16 cellular contexts compared by ENCODE assay signal in the genomic region with DNA sequence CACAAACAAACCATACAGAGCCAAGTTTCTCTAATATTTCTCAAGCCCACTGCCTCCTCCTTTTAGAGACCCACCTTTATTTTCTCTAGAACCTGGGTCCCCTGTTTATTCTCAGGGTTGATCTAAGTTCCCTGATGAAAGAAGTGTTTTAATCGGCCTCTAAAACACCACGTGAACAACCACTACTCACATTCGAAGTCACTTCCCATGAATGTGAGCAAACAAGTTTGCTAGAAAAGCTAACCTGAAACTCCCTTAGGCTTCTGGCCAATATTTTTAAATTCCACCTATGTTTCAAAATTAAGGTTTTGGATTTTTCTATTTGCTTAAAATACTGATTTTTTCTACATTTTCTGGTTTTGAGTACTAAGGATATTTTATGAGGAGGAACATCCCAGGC.
DNase-seq lines count a peak whose midpoint lies in the region; ATAC-seq, FAIRE-seq and TF ChIP-seq lines count a peak whose summit lies in the region.
"Had no signal": no experiment of that assay in that cellular context is flagged by ENCODE, and none has a peak within 500 bp of the region (broad histone marks: within the 10 kb centered on the region; RNA-seq: fewer than 3 reads in every experiment).

No MANE protein-coding gene starts in this region.

- H3K4ac ChIP-seq in IMR-90 (ENCODE audit: low read depth, low read length) (peak overlapping the region; percentile 26; the same call in 1 of the 2 replicates), trophoblast cell (ENCODE audit: low read depth, low read length) (no peak overlapping the region)

- in situ Hi-C loops in IMR-90 (cut with MboI; ENCODE audit: low sequenced_read_pairs) = loop anchor here (10.0 kb wide), 1 partner anchor 489 kb away; no protein-coding TSS in a partner anchor

- H4K91ac ChIP-seq in IMR-90 (ENCODE audit: insufficient read depth, low read depth, low read length) = peak overlapping the region; percentile 6; the same call in 1 of the 2 replicates
- no peak overlapping the region for H4K91ac ChIP-seq in trophoblast cell (ENCODE audit: low read depth, low read length)

- WGBS in IMR-90 (ENCODE audit: extremely low coverage in 2 of 2, insufficient read length in 1 of 2), 2 experiments = no CpG with 5 or more reads among the region's 3 CpGs
- no CpG with 5 or more reads among the region's 3 CpGs for WGBS in trophoblast cell (ENCODE audit: extremely low coverage, insufficient coverage, insufficient read length)
- 85 to 87% (median 85%) methylated on average over 3 of the region's 3 CpGs for WGBS in small intestine, 3 donors

- no peak for TF ChIP-seq POLR2A in IMR-90 (IDR thresholded peaks at IDR 0.05; ENCODE audit: low read depth, low read length)

- no peak overlapping the region for H2BK5ac ChIP-seq in IMR-90 (ENCODE audit: low read depth, low read length, poor library complexity, severe bottlenecking)
- H2BK5ac ChIP-seq in trophoblast cell (ENCODE audit: low read depth, low read length, poor library complexity) = no peak overlapping the region

- no TSS peak for BruUV-seq in IMR-90 (replicated peaks; lab: Mats Ljungman, UMichigan)

- H3K36me3 ChIP-seq in IMR-90 (ENCODE audit: control insufficient read depth, insufficient read depth, low read length) (no peaks in the 10 kb centered on the region; the same call in 1 of the 2 replicates), trophoblast cell (ENCODE audit: control insufficient read depth in 1 of 2, insufficient read depth in 2 of 2, low read length in 2 of 2) (no peaks in the 10 kb centered on the region), small intestine (ENCODE audit: control insufficient read depth in 2 of 2, insufficient read depth in 2 of 2, low read length in 2 of 2) (no peaks in the 10 kb centered on the region)

- CTCF ChIA-PET in IMR-90 (lab: Yijun Ruan, JAX) = no interaction called here

- H3K23ac ChIP-seq in IMR-90 (ENCODE audit: low read depth, low read length) (no peak overlapping the region), trophoblast cell (ENCODE audit: low read length) (no peak overlapping the region)

- H3K79me1 ChIP-seq in IMR-90 (ENCODE audit: low read depth in 1 of 2, low read length in 2 of 2) = peaks cover 32 to 72% of the 10 kb centered on the region in 2 experiments
- H3K79me1 ChIP-seq in trophoblast cell (ENCODE audit: low read length) = no peaks in the 10 kb centered on the region

- H2AFZ ChIP-seq in IMR-90 (replicated peaks; ENCODE audit: low read length, poor library complexity) = no peak overlapping the region
- H2AFZ ChIP-seq in trophoblast cell (ENCODE audit: insufficient read depth, low read length, poor library complexity) = no peak overlapping the region

- TF ChIP-seq RAD21 in IMR-90 (IDR thresholded peaks at IDR 0.05; ENCODE audit: low read length) = no peak

- peak overlapping the region; percentile 51; the same call in 1 of the 2 replicates for H3K18ac ChIP-seq in IMR-90 (ENCODE audit: low read depth, low read length)
- no peak overlapping the region for H3K18ac ChIP-seq in trophoblast cell (ENCODE audit: low read length)

- peaks cover 9% of the 10 kb centered on the region for H3K9me1 ChIP-seq in IMR-90 (ENCODE audit: insufficient read depth, low read length)

- TF ChIP-seq CTCF in IMR-90 (conservative IDR thresholded peaks at IDR 0.05; ENCODE audit: low read depth, low read length) (no peak), epithelial cell of esophagus (IDR thresholded peaks at IDR 0.05; ENCODE audit: insufficient read depth, low read depth, low read length, missing control alignments) (no peak)

- FAIRE-seq in small intestine (lab: Jason Lieb, UNC) = no peak
- FAIRE-seq: GM12878, GM18507, HepG2, HTR-8/SVneo had no signal

- H3K4me2 ChIP-seq in IMR-90 (ENCODE audit: low read depth, low read length) (no peak overlapping the region; the same call in 1 of the 2 replicates), trophoblast cell (ENCODE audit: low read length) (no peak overlapping the region)

- ATAC-seq in IMR-90 (ENCODE audit: low read depth) (no peak), GM18867 (IDR thresholded peaks at IDR 0.05; ENCODE audit: unreplicated experiment) (no peak), HG03025 (IDR thresholded peaks at IDR 0.05; ENCODE audit: low FRiP score, unreplicated experiment) (no peak)
- ATAC-seq: CD8-positive, alpha-beta T cell; GM12878; HepG2 had no signal

- H2BK12ac ChIP-seq in trophoblast cell (ENCODE audit: low read length) = no peak overlapping the region

- H3K56ac ChIP-seq in IMR-90 (ENCODE audit: extremely low read depth, insufficient read depth, low read length) = no peak overlapping the region

- H3K4me1 ChIP-seq in IMR-90 (ENCODE audit: control insufficient read depth, insufficient read depth, low read length) (peaks cover 17% of the 10 kb centered on the region), trophoblast cell (ENCODE audit: control insufficient read depth in 1 of 2, insufficient read depth in 2 of 2, low read length in 2 of 2) (peaks cover 0 to 3% of the 10 kb centered on the region in 2 experiments), small intestine (ENCODE audit: control insufficient read depth in 2 of 2, insufficient read depth in 1 of 2, low read depth in 1 of 2, low read length in 1 of 2) (no peaks in the 10 kb centered on the region)

- intact Hi-C loops in IMR-90 (cut with micrococcal nuclease) = loop anchor here (10.0 kb wide), 1 partner anchor 319 kb away; no protein-coding TSS in a partner anchor

- H2BK15ac ChIP-seq in IMR-90 (ENCODE audit: low read depth, low read length) = peak overlapping the region; percentile 16; the same call in 1 of the 3 replicates

- peak overlapping the region; percentile 60; the same call in 1 of the 2 replicates for H4K5ac ChIP-seq in IMR-90 (ENCODE audit: low read depth, low read length)

- dilution Hi-C loops in IMR-90 (cut with HindIII; ENCODE audit: low sequenced_read_pairs, unreplicated experiment) = no loop called here

- H3K27ac ChIP-seq in IMR-90 (ENCODE audit: insufficient read depth, low read length) (no peak overlapping the region), trophoblast cell (ENCODE audit: low read depth, low read length) (no peak overlapping the region), small intestine (ENCODE audit: low read depth in 1 of 2, low read length in 1 of 2) (no peak overlapping the region)

- H3K14ac ChIP-seq in IMR-90 (replicated peaks; ENCODE audit: low read depth, low read length) (no peak overlapping the region; the same call in 1 of the 2 replicates), trophoblast cell (ENCODE audit: low read length) (no peak overlapping the region)

- no peaks in the 10 kb centered on the region for H3K27me3 ChIP-seq in IMR-90 (ENCODE audit: control insufficient read depth, insufficient read depth, low read length)
- no peaks in the 10 kb centered on the region for H3K27me3 ChIP-seq in trophoblast cell (ENCODE audit: insufficient read depth, low read length)
- H3K27me3 ChIP-seq in small intestine (ENCODE audit: control insufficient read depth in 2 of 2, insufficient read depth in 2 of 2, low read length in 2 of 2) = no peaks in the 10 kb centered on the region

- no peak overlapping the region for H4K8ac ChIP-seq in IMR-90 (ENCODE audit: low read depth in 2 of 2, low read length in 2 of 2)
- H4K8ac ChIP-seq in trophoblast cell (ENCODE audit: low read depth, low read length) = no peak overlapping the region

- DNase-seq in IMR-90 (no peak), epithelial cell of esophagus (ENCODE audit: low read depth) (peak; percentile 64), trophoblast cell (peak; percentile 15 to 70), COLO829 (ENCODE audit: low spot score) (no peak), small intestine (no peak)
- DNase-seq: Caco-2; CD8-positive, alpha-beta T cell; DMS53; GOT3; H9 had no signal

- H2BK120ac ChIP-seq in IMR-90 (ENCODE audit: low read depth, low read length) = peak overlapping the region; percentile 6; the same call in 1 of the 2 replicates
- H2BK120ac ChIP-seq in trophoblast cell (ENCODE audit: insufficient read depth, low read length, poor library complexity) = no peak overlapping the region

- H4K12ac ChIP-seq in trophoblast cell (ENCODE audit: low read depth, low read length) = no peak overlapping the region

- H4K20me1 ChIP-seq in IMR-90 (ENCODE audit: insufficient read depth, low read length) = peaks cover 5% of the 10 kb centered on the region; the same call in 1 of the 2 replicates

- H3K79me2 ChIP-seq in trophoblast cell (ENCODE audit: control insufficient read depth, insufficient read depth, low read length, poor library complexity) = no peaks in the 10 kb centered on the region

- H3K4me3 ChIP-seq in IMR-90 (ENCODE audit: insufficient read depth, low read depth, low read length) = no peak overlapping the region
- H3K4me3 ChIP-seq in epithelial cell of esophagus (ENCODE audit: low read length) = no peak overlapping the region
- H3K4me3 ChIP-seq in trophoblast cell (ENCODE audit: low read depth, low read length) = no peak overlapping the region
- H3K4me3 ChIP-seq in small intestine (ENCODE audit: low read depth in 1 of 2, low read length in 2 of 2) = no peak overlapping the region
- H3K4me3 ChIP-seq: GM12878 had no signal

- H3K9ac ChIP-seq in IMR-90 (ENCODE audit: low read depth, low read length) (no peak overlapping the region), trophoblast cell (ENCODE audit: low read length) (no peak overlapping the region)

- H2AK5ac ChIP-seq in IMR-90 (ENCODE audit: low read depth, low read length) = no peak overlapping the region
- H2AK5ac ChIP-seq in trophoblast cell (ENCODE audit: low read length) = no peak overlapping the region

- H3K9me3 ChIP-seq in IMR-90 (ENCODE audit: control insufficient read depth, insufficient read depth, low read length) (peaks cover 2% of the 10 kb centered on the region; the same call in 1 of the 2 replicates), trophoblast cell (ENCODE audit: insufficient read depth, low read depth, low read length) (peaks cover 2% of the 10 kb centered on the region), small intestine (ENCODE audit: control insufficient read depth, low read depth) (no peaks in the 10 kb centered on the region)
- H3K9me3 ChIP-seq: Caco-2 had no signal

- POLR2A ChIA-PET in IMR-90 (lab: Charles Lee; ENCODE audit: unreplicated experiment) = interaction anchor here (0.6 kb wide), 2 partner anchors 20 to 472 kb away, joined by 3 read pairs; no protein-coding TSS in a partner anchor

- 0 out of 2 replicates have a peak overlapping the region, but pooled peaks have one; percentile 11 for H2BK20ac ChIP-seq in IMR-90 (ENCODE audit: low read depth, low read length)

- no peak overlapping the region for H2AK9ac ChIP-seq in IMR-90 (replicated peaks; ENCODE audit: low read depth, low read length, poor library complexity)

TF ChIP-seq in IMR-90, 13 proteins besides CTCF, POLR2A, EP300 and RAD21 (continues in another document):
- no peak for TF ChIP-seq ELK1 (IDR thresholded peaks at IDR 0.05; ENCODE audit: borderline replicate concordance, low read depth, low read length)

Comparison
In these comparisons a context has a peak if more than half of its experiments do, and no peak if none do; other contexts are left out.
1. DNase-seq: peak in epithelial cell of esophagus (single experiment) and trophoblast cell (2 of 2); none in IMR-90 (single experiment), COLO829 (single experiment) and small intestine (single experiment).